8 cellular contexts compared by ENCODE assay signal in the genomic region with DNA sequence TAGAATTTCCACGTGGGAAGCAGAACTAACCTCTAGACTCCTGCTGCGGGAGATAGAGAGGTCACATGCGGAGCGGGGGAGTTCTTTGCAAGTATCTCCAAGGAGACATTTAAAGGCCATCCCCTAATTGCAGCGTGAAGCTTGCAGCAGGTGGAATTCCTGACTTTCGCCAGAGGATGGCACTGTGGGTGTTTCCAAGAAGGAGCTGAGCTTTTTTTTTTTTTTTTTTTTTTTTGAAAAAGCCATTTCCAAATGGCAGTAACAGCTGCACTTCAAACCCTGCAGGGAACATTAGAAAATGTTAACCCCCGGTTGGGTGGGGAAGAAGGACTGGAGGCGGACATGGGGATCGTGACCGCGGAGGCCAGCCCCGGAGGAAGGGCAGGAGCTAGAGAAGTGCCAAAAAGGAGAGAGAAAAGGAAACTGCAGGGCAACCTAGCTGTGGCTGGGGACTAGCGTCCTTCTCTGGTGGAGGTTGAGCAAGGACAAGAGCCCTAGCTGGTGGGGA.
DNase-seq lines count a peak whose midpoint lies in the region; ATAC-seq and TF ChIP-seq lines count a peak whose summit lies in the region.

No MANE protein-coding gene starts in this region.

- CTCF ChIA-PET in CD8-positive, alpha-beta memory T cell (lab: Charles Lee), result no interaction called here

- peaks cover 0 to 3% (median 0%) of the 10 kb centered on the region in 3 donors for H3K36me3 Mint-ChIP-seq in CD8-positive, alpha-beta memory T cell

- no peaks in the 10 kb centered on the region for H3F3A ChIP-seq in smooth muscle cell (ENCODE audit: low read depth)

- H3K27me3 ChIP-seq in body of pancreas (no peaks in the 10 kb centered on the region), iPS-15b (ENCODE audit: control insufficient read depth, insufficient read depth, low read length) (peaks cover 3% of the 10 kb centered on the region), smooth muscle cell (ENCODE audit: low read depth) (peaks cover 35% of the 10 kb centered on the region)
- H3K27me3 ChIP-seq in CD8-positive, alpha-beta memory T cell (ENCODE audit: insufficient read depth, low read length, poor library complexity, severe bottlenecking), result no peaks in the 10 kb centered on the region

- H3K9ac ChIP-seq in iPS-15b (ENCODE audit: low read depth, low read length), result no peak overlapping the region
- H3K9ac ChIP-seq in smooth muscle cell (ENCODE audit: low read depth), result no peak overlapping the region

- peak overlapping the region; percentile 82 for H3K4me2 ChIP-seq in smooth muscle cell

- H3K4me3 Mint-ChIP-seq in CD8-positive, alpha-beta memory T cell, result no peak overlapping the region

- H3K9me3 ChIP-seq in body of pancreas (no peaks in the 10 kb centered on the region), iPS-15b (ENCODE audit: control insufficient read depth, insufficient read depth, low read length) (no peaks in the 10 kb centered on the region), smooth muscle cell (replicated peaks; ENCODE audit: low read depth) (no peaks in the 10 kb centered on the region)
- H3K9me3 ChIP-seq in CD8-positive, alpha-beta memory T cell (ENCODE audit: low read length), result no peaks in the 10 kb centered on the region

- no peak overlapping the region for H3K27ac Mint-ChIP-seq in CD8-positive, alpha-beta memory T cell

- TF ChIP-seq CTCF in body of pancreas (IDR thresholded peaks at IDR 0.05) (peak; percentile 50 to 77 (median 60)), smooth muscle cell (IDR thresholded peaks at IDR 0.05; ENCODE audit: borderline replicate concordance, insufficient read depth, poor library complexity, severe bottlenecking) (peak; percentile 60)

- intact Hi-C loops in body of pancreas (cut with DNase I), result no loop called here

- H3K27me3 Mint-ChIP-seq in CD8-positive, alpha-beta memory T cell, result peaks cover 3 to 7% of the 10 kb centered on the region in 2 donors

- no peak for TF ChIP-seq POLR2A in body of pancreas (IDR thresholded peaks at IDR 0.05)

- peaks cover 0 to 7% (median 3%) of the 10 kb centered on the region in 3 donors for H3K4me1 Mint-ChIP-seq in CD8-positive, alpha-beta memory T cell

- H3K4me3 ChIP-seq in body of pancreas (no peak overlapping the region), iPS-15b (ENCODE audit: low read depth, low read length) (peak overlapping the region; percentile 41), smooth muscle cell (peak overlapping the region; percentile 41)
- no peak overlapping the region for H3K4me3 ChIP-seq in CD8-positive, alpha-beta memory T cell (ENCODE audit: low read length)

- H3K79me2 ChIP-seq in smooth muscle cell (ENCODE audit: low read depth), result no peaks in the 10 kb centered on the region

- H2AFZ ChIP-seq in smooth muscle cell (ENCODE audit: low read depth), result no peak overlapping the region

- H4K20me1 ChIP-seq in smooth muscle cell (ENCODE audit: low read depth), result no peaks in the 10 kb centered on the region

- H3K36me3 ChIP-seq in body of pancreas (replicated peaks in 1 of 2; ENCODE audit: insufficient read depth in 1 of 2, low read depth in 2 of 2), result no peaks in the 10 kb centered on the region
- no peaks in the 10 kb centered on the region for H3K36me3 ChIP-seq in iPS-15b (ENCODE audit: control insufficient read depth, insufficient read depth, low read length)
- H3K36me3 ChIP-seq in smooth muscle cell (ENCODE audit: low read depth), result no peaks in the 10 kb centered on the region
- no peaks in the 10 kb centered on the region for H3K36me3 ChIP-seq in CD8-positive, alpha-beta memory T cell (ENCODE audit: insufficient read depth, low read length)

- H3K9me3 Mint-ChIP-seq in CD8-positive, alpha-beta memory T cell, result peaks cover 0 to 3% (median 0%) of the 10 kb centered on the region in 5 donors

- DNase-seq in DMS79 treated with DMSO at 0.1 percent for 48 hours (lab: John Stamatoyannopoulos, UW) (peak; percentile 75), HT1080 (ENCODE audit: low read depth) (peak; percentile 42), NCI-H82 (lab: John Stamatoyannopoulos, UW) (peak; percentile 88), body of pancreas (peak; percentile 63 to 73 (median 68)), smooth muscle cell (lab: John Stamatoyannopoulos, UW; ENCODE audit: unreplicated experiment) (peak; percentile 19)
- no peak for DNase-seq in CD8-positive, alpha-beta memory T cell

- ATAC-seq in body of pancreas (peak; percentile 38), GM19467 (IDR thresholded peaks at IDR 0.05; ENCODE audit: unreplicated experiment) (no peak)

- POLR2A ChIA-PET in CD8-positive, alpha-beta memory T cell (lab: Charles Lee), result no interaction called here

- H3K4me1 ChIP-seq in body of pancreas, result no peaks in the 10 kb centered on the region
- H3K4me1 ChIP-seq in iPS-15b (ENCODE audit: control insufficient read depth, insufficient read depth, low read length), result no peaks in the 10 kb centered on the region
- peaks cover 5% of the 10 kb centered on the region for H3K4me1 ChIP-seq in smooth muscle cell (ENCODE audit: low read depth)
- H3K4me1 ChIP-seq in CD8-positive, alpha-beta memory T cell (ENCODE audit: insufficient read depth, low read length), result no peaks in the 10 kb centered on the region

- 1 to 2% methylated on average over 13 of the region's 13 CpGs for WGBS in body of pancreas, 2 donors
- under 1% methylated on average over 13 of the region's 13 CpGs for WGBS in smooth muscle cell (ENCODE audit: low lambda C conversion rate)

- no peak overlapping the region for H3K27ac ChIP-seq in body of pancreas
- no peak overlapping the region for H3K27ac ChIP-seq in smooth muscle cell (ENCODE audit: low read depth)
- H3K27ac ChIP-seq in CD8-positive, alpha-beta memory T cell (ENCODE audit: low read depth, low read length), result no peak overlapping the region

Comparison
In these comparisons a context has a peak if more than half of its experiments do, and no peak if none do; other contexts are left out.
1. DNase-seq: peak in DMS79 treated with DMSO at 0.1 percent for 48 hours (single experiment), HT1080 (single experiment), NCI-H82 (single experiment), body of pancreas (4 of 4) and smooth muscle cell (single experiment); none in CD8-positive, alpha-beta memory T cell (0 of 5).
2. H3K4me3 ChIP-seq: peak in iPS-15b (single experiment) and smooth muscle cell (single experiment); none in body of pancreas (0 of 2) and CD8-positive, alpha-beta memory T cell (single experiment).